1 cellular context compared by ENCODE assay signal in genomic region chr14:92903359-92903758, GRCh38.
TF ChIP-seq lines count a peak whose summit lies in the region.

No MANE protein-coding gene starts in this region.

TF ChIP-seq in GM23338, 12 proteins besides CTCF, POLR2A, EP300 and RAD21:
- TF ChIP-seq ZNF462 (CRISPR knock-in tag; IDR thresholded peaks at IDR 0.05) (no peak), JUNB (IDR thresholded peaks at IDR 0.05; ENCODE audit: unreplicated experiment) (no peak), POLR2AphosphoS5 (IDR thresholded peaks at IDR 0.05; ENCODE audit: low read depth) (no peak)
